In genomic region chr7:23105644-23106490, GRCh38 we compare ENCODE assay signal across 8 cellular contexts. TPM values are rescaled to one million over a fixed set of nuclear protein-coding genes. Genes with fewer than 3 reads are reported as not detected.
DNase-seq lines count a peak whose midpoint lies in the region; ATAC-seq and TF ChIP-seq lines count a peak whose summit lies in the region.

A gene with protein sequence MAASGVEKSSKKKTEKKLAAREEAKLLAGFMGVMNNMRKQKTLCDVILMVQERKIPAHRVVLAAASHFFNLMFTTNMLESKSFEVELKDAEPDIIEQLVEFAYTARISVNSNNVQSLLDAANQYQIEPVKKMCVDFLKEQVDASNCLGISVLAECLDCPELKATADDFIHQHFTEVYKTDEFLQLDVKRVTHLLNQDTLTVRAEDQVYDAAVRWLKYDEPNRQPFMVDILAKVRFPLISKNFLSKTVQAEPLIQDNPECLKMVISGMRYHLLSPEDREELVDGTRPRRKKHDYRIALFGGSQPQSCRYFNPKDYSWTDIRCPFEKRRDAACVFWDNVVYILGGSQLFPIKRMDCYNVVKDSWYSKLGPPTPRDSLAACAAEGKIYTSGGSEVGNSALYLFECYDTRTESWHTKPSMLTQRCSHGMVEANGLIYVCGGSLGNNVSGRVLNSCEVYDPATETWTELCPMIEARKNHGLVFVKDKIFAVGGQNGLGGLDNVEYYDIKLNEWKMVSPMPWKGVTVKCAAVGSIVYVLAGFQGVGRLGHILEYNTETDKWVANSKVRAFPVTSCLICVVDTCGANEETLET (plus strand): TSS chr7:23105785. CDS start chr7:23106027, 242 bp downstream.

- no peaks in the 10 kb centered on the region for H3K36me3 Mint-ChIP-seq in T-helper 1 cell treated with Interleukin-12 subunit alpha and Interleukin-12 subunit beta and Interleukin-4 antibody, amounts not matched to agents 30 μg/mL and 1 μg/mL, for 36 hours (ENCODE audit: low read depth)

- H3K4me1 ChIP-seq in left ventricle myocardium inferior: peaks cover 61% of the 10 kb centered on the region
- H3K4me1 ChIP-seq in prostate gland (replicated peaks): no peaks in the 10 kb centered on the region
- peaks cover 2% of the 10 kb centered on the region for H3K4me1 ChIP-seq in urinary bladder (ENCODE audit: insufficient read depth)

- peak; percentile 98 for TF ChIP-seq POLR2A in prostate gland (IDR thresholded peaks at IDR 0.05)

- H3K4me1 Mint-ChIP-seq in T-helper 1 cell treated with Interleukin-12 subunit alpha and Interleukin-12 subunit beta and Interleukin-4 antibody, amounts not matched to agents 30 μg/mL and 1 μg/mL, for 36 hours (ENCODE audit: low read depth): peaks cover 29% of the 10 kb centered on the region

- TF ChIP-seq CTCF in GM13977 (IDR thresholded peaks at IDR 0.05; ENCODE audit: extremely low read depth, insufficient read depth, missing control alignments) (no peak), left ventricle myocardium inferior (IDR thresholded peaks at IDR 0.05; ENCODE audit: borderline replicate concordance) (peak; percentile 26), prostate gland (IDR thresholded peaks at IDR 0.05) (peak in 1 of 4 experiments; percentile 8)

- H3K4me3 ChIP-seq in left ventricle myocardium inferior (peak within 1 kb of the TSS; percentile 98), prostate gland (peak within 1 kb of the TSS; percentile 70 to 99), urinary bladder (ENCODE audit: low read depth, low read length) (peak within 1 kb of the TSS; percentile 85)

- DNase-seq in GM13977 (ENCODE audit: low spot score): peak; percentile 91
- DNase-seq in NCI-H1694 (lab: John Stamatoyannopoulos, UW): peak; percentile 94
- DNase-seq in amygdala (lab: John Stamatoyannopoulos, UW): peak; percentile 26 to 98 (median 91)
- DNase-seq in left ventricle myocardium inferior: peak; percentile 98
- peak; percentile 96 for DNase-seq in prostate gland (ENCODE audit: low spot score)

- WGBS in prostate gland: under 1% methylated on average over 74 of the region's 74 CpGs
- WGBS in urinary bladder: under 1% methylated on average over 74 of the region's 74 CpGs

- H3K4me3 Mint-ChIP-seq in T-helper 1 cell treated with Interleukin-12 subunit alpha and Interleukin-12 subunit beta and Interleukin-4 antibody, amounts not matched to agents 30 μg/mL and 1 μg/mL, for 36 hours: peak within 1 kb of the TSS; percentile 96

- H3K9me3 ChIP-seq in left ventricle myocardium inferior (replicated peaks) (peaks cover 10% of the 10 kb centered on the region), prostate gland (no peaks in the 10 kb centered on the region)

- peak within 1 kb of the TSS; percentile 98 for H3K27ac Mint-ChIP-seq in T-helper 1 cell treated with Interleukin-12 subunit alpha and Interleukin-12 subunit beta and Interleukin-4 antibody, amounts not matched to agents 30 μg/mL and 1 μg/mL, for 36 hours

- in situ Hi-C loops in GM13977 (cut with MboI; ENCODE audit: low pct_unique_long_range_greater_than_20kb, low sequenced_read_pairs, unreplicated experiment): no loop called here

- H3K36me3 ChIP-seq in left ventricle myocardium inferior (no peaks in the 10 kb centered on the region), prostate gland (no peaks in the 10 kb centered on the region), urinary bladder (ENCODE audit: insufficient read depth) (no peaks in the 10 kb centered on the region)

- H3K27me3 Mint-ChIP-seq in T-helper 1 cell treated with Interleukin-12 subunit alpha and Interleukin-12 subunit beta and Interleukin-4 antibody, amounts not matched to agents 30 μg/mL and 1 μg/mL, for 36 hours (ENCODE audit: low read depth): no peaks in the 10 kb centered on the region

- intact Hi-C loops in left ventricle myocardium inferior (cut with micrococcal nuclease) (no loop called here), prostate gland (cut with DNase I) (loop anchor here (2.0 kb wide), 1 partner anchor 77 kb away; the partner anchor contains the start of gene NUP42)

- ATAC-seq in HG02884 (IDR thresholded peaks at IDR 0.05; ENCODE audit: unreplicated experiment): peak; percentile 93

- no peaks in the 10 kb centered on the region for H3K9me3 Mint-ChIP-seq in T-helper 1 cell treated with Interleukin-12 subunit alpha and Interleukin-12 subunit beta and Interleukin-4 antibody, amounts not matched to agents 30 μg/mL and 1 μg/mL, for 36 hours

- H3K27me3 ChIP-seq in left ventricle myocardium inferior (ENCODE audit: low read depth) (no peaks in the 10 kb centered on the region), prostate gland (replicated peaks; ENCODE audit: insufficient read depth) (no peaks in the 10 kb centered on the region)

- H3K27ac ChIP-seq in left ventricle myocardium inferior (replicated peaks) (peak within 1 kb of the TSS; percentile 96), prostate gland (peak within 1 kb of the TSS; percentile 89 to 97), urinary bladder (ENCODE audit: low read depth) (peak within 1 kb of the TSS; percentile 91)

RNA-seq across cellular contexts. Expression of the gene that starts here (rescaled TPM):
- total RNA-seq in left ventricle myocardium inferior (150 TPM), prostate gland (10 to 100 TPM; 18.1 to 67.7 TPM), urinary bladder (38.5 TPM)
- polyA plus RNA-seq in urinary bladder: 26.4 TPM

Comparison
In these comparisons a context has a peak if more than half of its experiments do, and no peak if none do; other contexts are left out.
1. Peak in every context shown above with its lines: DNase-seq, ATAC-seq, H3K4me3 ChIP-seq and H3K27ac ChIP-seq.